ENCODE assay signal across 10 cellular contexts in the genomic region with DNA sequence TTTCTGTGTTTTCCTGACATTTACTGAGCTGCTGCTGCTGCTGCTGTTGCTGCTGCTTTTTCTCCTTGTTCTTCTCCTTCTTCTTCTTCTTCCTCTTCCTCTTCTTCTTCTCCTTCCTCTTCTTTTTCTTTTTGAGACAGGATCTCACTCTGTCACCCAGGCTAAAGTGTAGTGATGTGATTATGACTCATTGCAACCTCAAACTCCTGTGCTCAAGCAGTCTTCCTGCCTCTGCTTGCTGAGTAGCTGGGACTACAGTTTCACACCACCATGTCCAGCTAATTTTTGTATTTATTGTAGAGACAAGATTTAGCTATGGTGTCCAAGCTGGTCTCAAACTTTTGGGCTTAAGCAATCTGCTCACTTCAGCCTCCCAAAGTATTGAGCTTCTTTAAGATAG.
DNase-seq lines count a peak whose midpoint lies in the region; ATAC-seq and TF ChIP-seq lines count a peak whose summit lies in the region.
"Had no signal": no experiment of that assay in that cellular context is flagged by ENCODE, and none has a peak within 500 bp of the region (broad histone marks: within the 10 kb centered on the region; RNA-seq: fewer than 3 reads in every experiment).

No MANE protein-coding gene starts in this region.

- no peak overlapping the region for H3K27ac ChIP-seq in Karpas-422 (ENCODE audit: low read length)
- H3K27ac ChIP-seq in esophagus squamous epithelium = no peak overlapping the region

- no peak for TF ChIP-seq CTCF in AG04449 (IDR thresholded peaks at IDR 0.05; ENCODE audit: insufficient read depth, low read length, missing control alignments)
- no peak for TF ChIP-seq CTCF in choroid plexus epithelial cell (conservative IDR thresholded peaks at IDR 0.05; ENCODE audit: low read depth, low read length)
- TF ChIP-seq CTCF in esophagus squamous epithelium (IDR thresholded peaks at IDR 0.05) = no peak
- no peak for TF ChIP-seq CTCF in glutamatergic neuron (IDR thresholded peaks at IDR 0.05; ENCODE audit: partially characterized antibody, unreplicated experiment)

- POLR2A ChIA-PET in AG04449 (lab: Yijun Ruan, JAX) = no interaction called here

- H3K27ac Mint-ChIP-seq in glutamatergic neuron (ENCODE audit: unreplicated experiment) = no peak overlapping the region
- H3K27ac Mint-ChIP-seq: memory B cell had no signal

- no peaks in the 10 kb centered on the region for H3K36me3 Mint-ChIP-seq in glutamatergic neuron (ENCODE audit: unreplicated experiment)
- H3K36me3 Mint-ChIP-seq: memory B cell had no signal

- DNase-seq in AG04449 (ENCODE audit: low read depth, low spot score) (peak; percentile 12), Karpas-422 (peak; percentile 32), choroid plexus epithelial cell (ENCODE audit: low read depth) (peak; percentile 76), head of caudate nucleus (no peak), NCI-H2196 (lab: John Stamatoyannopoulos, UW; ENCODE audit: unreplicated experiment) (no peak), esophagus squamous epithelium (lab: John Stamatoyannopoulos, UW) (no peak), glutamatergic neuron (no peak)

- H3K9me3 ChIP-seq in Karpas-422 (ENCODE audit: low read length) (no peaks in the 10 kb centered on the region), esophagus squamous epithelium (no peaks in the 10 kb centered on the region)

- no peaks in the 10 kb centered on the region for H3K9me2 ChIP-seq in Karpas-422 (replicated peaks; ENCODE audit: insufficient read depth, low read length)

- no peak overlapping the region for H3K9ac ChIP-seq in Karpas-422 (ENCODE audit: low read length)

- H3K9me3 Mint-ChIP-seq in glutamatergic neuron (ENCODE audit: unreplicated experiment) = no peaks in the 10 kb centered on the region

- H3K27me3 ChIP-seq in Karpas-422 (ENCODE audit: low read length) (no peaks in the 10 kb centered on the region), esophagus squamous epithelium (no peaks in the 10 kb centered on the region)

- no peaks in the 10 kb centered on the region for H3K79me2 ChIP-seq in Karpas-422 (ENCODE audit: low read length)

- H3K4me1 Mint-ChIP-seq in glutamatergic neuron (ENCODE audit: low read depth, unreplicated experiment) = no peaks in the 10 kb centered on the region

- intact Hi-C loops in head of caudate nucleus (cut with DNase I) (no loop called here), esophagus squamous epithelium (cut with DNase I) (no loop called here)

- no peak for TF ChIP-seq POLR2A in esophagus squamous epithelium (IDR thresholded peaks at IDR 0.05)

- CTCF ChIA-PET in AG04449 (lab: Yijun Ruan, JAX) = no interaction called here

- H3K4me2 ChIP-seq in Karpas-422 (ENCODE audit: low read depth, low read length, poor library complexity, severe bottlenecking) = no peak overlapping the region

- H3K4me3 ChIP-seq in AG04449 (ENCODE audit: low read depth, low read length) = no peak overlapping the region
- no peak overlapping the region for H3K4me3 ChIP-seq in Karpas-422 (ENCODE audit: low read length)
- no peak overlapping the region for H3K4me3 ChIP-seq in choroid plexus epithelial cell (ENCODE audit: low read depth, low read length)
- H3K4me3 ChIP-seq in esophagus squamous epithelium = no peak overlapping the region

- no peaks in the 10 kb centered on the region for H4K20me1 ChIP-seq in Karpas-422 (ENCODE audit: insufficient read depth, low read depth, low read length)

- peak; percentile 44 for ATAC-seq in GM19467 (IDR thresholded peaks at IDR 0.05; ENCODE audit: unreplicated experiment)
- ATAC-seq: Panc1 had no signal

- no peak overlapping the region for H3K4me3 Mint-ChIP-seq in glutamatergic neuron (ENCODE audit: unreplicated experiment)
- H3K4me3 Mint-ChIP-seq: memory B cell had no signal

- H2AFZ ChIP-seq in Karpas-422 (ENCODE audit: low read length) = no peak overlapping the region

- no peaks in the 10 kb centered on the region for H3K36me3 ChIP-seq in Karpas-422 (ENCODE audit: insufficient read depth, low read length)
- no peaks in the 10 kb centered on the region for H3K36me3 ChIP-seq in esophagus squamous epithelium

- H3K27me3 Mint-ChIP-seq in glutamatergic neuron (ENCODE audit: unreplicated experiment) = no peaks in the 10 kb centered on the region
- H3K27me3 Mint-ChIP-seq: memory B cell had no signal

- H3K4me1 ChIP-seq in Karpas-422 (ENCODE audit: low read length) = no peaks in the 10 kb centered on the region
- H3K4me1 ChIP-seq in esophagus squamous epithelium = peaks cover 0 to 12% (median 4%) of the 10 kb centered on the region in 3 donors

Comparison
In these comparisons a context has a peak if more than half of its experiments do, and no peak if none do; other contexts are left out.
1. DNase-seq: peak in AG04449 (single experiment), Karpas-422 (single experiment) and choroid plexus epithelial cell (single experiment); none in head of caudate nucleus (0 of 42), NCI-H2196 (single experiment), esophagus squamous epithelium (single experiment) and glutamatergic neuron (single experiment).